ENCODE assay signal across 9 cellular contexts in genomic region chr7:1502845-1503244, GRCh38. TPM values are rescaled to one million over a fixed set of nuclear protein-coding genes. Genes with fewer than 3 reads are reported as not detected.
DNase-seq lines count a peak whose midpoint lies in the region; ATAC-seq and TF ChIP-seq lines count a peak whose summit lies in the region.
"Had no signal": no experiment of that assay in that cellular context is flagged by ENCODE, and none has a peak within 500 bp of the region (broad histone marks: within the 10 kb centered on the region; RNA-seq: fewer than 3 reads in every experiment).

No MANE protein-coding gene starts in this region.

- H3K9me2 ChIP-seq in SK-N-SH (no peaks in the 10 kb centered on the region), hepatocyte (replicated peaks; ENCODE audit: insufficient read depth) (no peaks in the 10 kb centered on the region)

- peaks cover 31% of the 10 kb centered on the region for H4K20me1 ChIP-seq in SK-N-SH (ENCODE audit: insufficient read depth)
- no peaks in the 10 kb centered on the region for H4K20me1 ChIP-seq in hepatocyte (ENCODE audit: insufficient read depth, poor library complexity, severe bottlenecking)
- H4K20me1 ChIP-seq in smooth muscle cell (ENCODE audit: low read depth), result peaks cover 11% of the 10 kb centered on the region

- TF ChIP-seq CTCF in SK-N-SH (IDR thresholded peaks at IDR 0.05) (no peak), activated B cell treated with CpG ODN at 0.5 μM for 24 hours (IDR thresholded peaks at IDR 0.05) (no peak), hepatocyte (IDR thresholded peaks at IDR 0.05; ENCODE audit: poor library complexity) (no peak), smooth muscle cell (IDR thresholded peaks at IDR 0.05; ENCODE audit: borderline replicate concordance, insufficient read depth, poor library complexity, severe bottlenecking) (no peak)

- CTCF ChIA-PET in SK-N-SH (lab: Yijun Ruan, JAX), result interaction anchor here (1.2 to 4.3 kb wide), 4 partner anchors 11 to 71 kb away, joined by 4 to 31 read pairs (median 7); no protein-coding TSS in a partner anchor
- CTCF ChIA-PET in activated B cell treated with CpG ODN at 0.5 μM for 24 hours (lab: Charles Lee), result no interaction called here

- no peak overlapping the region for H2AFZ ChIP-seq in SK-N-SH (ENCODE audit: low read depth)
- no peak overlapping the region for H2AFZ ChIP-seq in hepatocyte
- H2AFZ ChIP-seq in smooth muscle cell (ENCODE audit: low read depth), result no peak overlapping the region

- no peak for TF ChIP-seq EP300 in SK-N-SH (IDR thresholded peaks at IDR 0.05; ENCODE audit: borderline replicate concordance in 1 of 2, low read depth in 1 of 2, low read length in 1 of 2)

- H3K4me1 Mint-ChIP-seq in activated B cell treated with CpG ODN at 0.5 μM for 24 hours, result peaks cover 50% of the 10 kb centered on the region

- H3K4me1 ChIP-seq in SK-N-SH (ENCODE audit: control insufficient read depth in 1 of 2, insufficient read depth in 2 of 2, low read depth in 1 of 2, low read length in 1 of 2) (peaks cover 5 to 29% of the 10 kb centered on the region in 2 experiments; a peak in 2 of 4 replicates), hepatocyte (ENCODE audit: insufficient read depth) (no peaks in the 10 kb centered on the region), smooth muscle cell (ENCODE audit: low read depth) (peaks cover 7% of the 10 kb centered on the region)

- H3K27ac Mint-ChIP-seq in activated B cell treated with CpG ODN at 0.5 μM for 24 hours, result no peak overlapping the region

- WGBS in SK-N-SH (ENCODE audit: low lambda C conversion rate), result 46% methylated on average over 15 of the region's 20 CpGs
- WGBS in hepatocyte (ENCODE audit: low lambda C conversion rate, missing lambda C conversion rate), result 93% methylated on average over 20 of the region's 20 CpGs
- 98% methylated on average over 16 of the region's 20 CpGs for WGBS in smooth muscle cell (ENCODE audit: low lambda C conversion rate)

- H3K4me2 ChIP-seq in SK-N-SH, result peak overlapping the region; percentile 100
- peak overlapping the region; percentile 96 for H3K4me2 ChIP-seq in hepatocyte
- peak overlapping the region; percentile 98 for H3K4me2 ChIP-seq in smooth muscle cell

- peaks cover 8% of the 10 kb centered on the region for H3F3A ChIP-seq in SK-N-SH (replicated peaks; ENCODE audit: insufficient read depth)
- no peaks in the 10 kb centered on the region for H3F3A ChIP-seq in smooth muscle cell (ENCODE audit: low read depth)

- intact Hi-C loops in activated B cell treated with CpG ODN at 0.5 μM for 24 hours (cut with micrococcal nuclease), result loop anchor here (5.0 kb wide), 1 partner anchor 44 kb away; no protein-coding TSS in a partner anchor

- H3K36me3 Mint-ChIP-seq in activated B cell treated with CpG ODN at 0.5 μM for 24 hours (ENCODE audit: low read depth), result peaks cover 39% of the 10 kb centered on the region

- no peak overlapping the region for H3K27ac ChIP-seq in SK-N-SH (ENCODE audit: low read depth in 2 of 2, low read length in 1 of 2)
- H3K27ac ChIP-seq in hepatocyte, result no peak overlapping the region
- no peak overlapping the region for H3K27ac ChIP-seq in smooth muscle cell (ENCODE audit: low read depth)

- H3K27me3 Mint-ChIP-seq in activated B cell treated with CpG ODN at 0.5 μM for 24 hours, result no peaks in the 10 kb centered on the region

- H3K36me3 ChIP-seq in SK-N-SH (replicated peaks in 1 of 2; ENCODE audit: control insufficient read depth in 1 of 2, insufficient read depth in 2 of 2, low read length in 1 of 2) (peaks cover 23 to 40% of the 10 kb centered on the region in 2 experiments), hepatocyte (replicated peaks; ENCODE audit: insufficient read depth, low read depth) (no peaks in the 10 kb centered on the region), smooth muscle cell (ENCODE audit: low read depth) (no peaks in the 10 kb centered on the region)

- in situ Hi-C loops in G401 (cut with HindIII; ENCODE audit: low sequenced_read_pairs), result no loop called here

- no peaks in the 10 kb centered on the region for H3K9me3 Mint-ChIP-seq in activated B cell treated with CpG ODN at 0.5 μM for 24 hours

- POLR2A ChIA-PET in SK-N-SH (lab: Yijun Ruan, JAX) (no interaction called here), activated B cell treated with CpG ODN at 0.5 μM for 24 hours (lab: Charles Lee) (interaction anchor here (1.8 kb wide), 1 partner anchor 10 kb away, joined by 8 read pairs; no protein-coding TSS in a partner anchor)

- H3K4me3 ChIP-seq in SK-N-SH (ENCODE audit: low read depth in 2 of 2, low read length in 1 of 2) (peak overlapping the region; percentile 87 to 96), hepatocyte (peak overlapping the region; percentile 92), smooth muscle cell (peak overlapping the region; percentile 99)

- no peak for DNase-seq in SK-N-SH
- DNase-seq in activated B cell treated with CpG ODN at 0.5 μM for 24 hours, result no peak
- DNase-seq in hepatocyte (ENCODE audit: low spot score), result no peak
- DNase-seq in smooth muscle cell (lab: John Stamatoyannopoulos, UW; ENCODE audit: unreplicated experiment), result no peak
- DNase-seq in G401 (ENCODE audit: low spot score), result no peak
- DNase-seq in HT-29 (ENCODE audit: low spot score), result no peak
- no peak for DNase-seq in HCEC 1CT

- H3K79me2 ChIP-seq in SK-N-SH (ENCODE audit: insufficient read depth) (peaks cover 42% of the 10 kb centered on the region), hepatocyte (peaks cover 35% of the 10 kb centered on the region), smooth muscle cell (ENCODE audit: low read depth) (peaks cover 25% of the 10 kb centered on the region)

- ATAC-seq in SK-N-SH treated with all-trans-retinoic acid at 6 μM for 48 hours (no peak), activated B cell treated with CpG ODN at 0.5 μM for 24 hours (ENCODE audit: low read depth) (no peak)

- H3K27me3 ChIP-seq in SK-N-SH (ENCODE audit: insufficient read depth) (no peaks in the 10 kb centered on the region), hepatocyte (no peaks in the 10 kb centered on the region), smooth muscle cell (ENCODE audit: low read depth) (no peaks in the 10 kb centered on the region)

- H3K4me3 Mint-ChIP-seq in activated B cell treated with CpG ODN at 0.5 μM for 24 hours, result peak overlapping the region; percentile 84

- no peaks in the 10 kb centered on the region for H3K9me3 ChIP-seq in SK-N-SH
- no peaks in the 10 kb centered on the region for H3K9me3 ChIP-seq in hepatocyte (ENCODE audit: low read depth)
- H3K9me3 ChIP-seq in smooth muscle cell (replicated peaks; ENCODE audit: low read depth), result no peaks in the 10 kb centered on the region

- TF ChIP-seq RAD21 in SK-N-SH (IDR thresholded peaks at IDR 0.05; ENCODE audit: low read length), result no peak

- H3K9ac ChIP-seq in SK-N-SH (peak overlapping the region; percentile 95), smooth muscle cell (ENCODE audit: low read depth) (peak overlapping the region; percentile 91)

TF ChIP-seq in SK-N-SH, 30 proteins besides CTCF, POLR2A, EP300 and RAD21 (continues in another document):
- TF ChIP-seq POLR2AphosphoS5 (IDR thresholded peaks at IDR 0.05; ENCODE audit: low read depth, low read length), result no peak
- no peak for TF ChIP-seq TEAD4 (IDR thresholded peaks at IDR 0.05; ENCODE audit: borderline replicate concordance, insufficient read depth)
- TF ChIP-seq TAF1 (IDR thresholded peaks at IDR 0.05; ENCODE audit: borderline replicate concordance, low read depth, low read length), result no peak
- no peak for TF ChIP-seq YY1 (IDR thresholded peaks at IDR 0.05; ENCODE audit: low read depth)
- TF ChIP-seq FOXJ3 (CRISPR knock-in tag; IDR thresholded peaks at IDR 0.05), result no peak

RNA-seq across cellular contexts. Expression of gene INTS1, which starts 1.3 kb away (rescaled TPM):
- polyA plus RNA-seq in SK-N-SH (2012; rRNA removed), result 35.7 and 48.1 TPM in 2 replicates
- 12.0 and 22.3 TPM in 2 replicates for polyA plus RNA-seq in SK-N-SH (2012; cell fraction: cytosol; rRNA removed)
- 148 and 184 TPM in 2 replicates for polyA plus RNA-seq in SK-N-SH (2012; cell fraction: nucleus; rRNA removed)
- 97.6 and 110 TPM in 2 replicates for total RNA-seq in activated B cell treated with CpG ODN at 0.5 μM for 24 hours
- 15.5 and 30.0 TPM in 2 replicates for total RNA-seq in hepatocyte
- polyA plus RNA-seq in hepatocyte, result 53.6 and 57.3 TPM in 2 replicates
- 18.2 and 18.9 TPM in 2 replicates for total RNA-seq in smooth muscle cell
- polyA plus RNA-seq in smooth muscle cell, result 48.0 and 51.2 TPM in 2 replicates
- 96.8 and 104 TPM in 2 replicates for total RNA-seq in G401 (2014; rRNA removed; shearing (Covaris generic))
- total RNA-seq in HT-29 (2014; rRNA removed; shearing (Covaris generic)), result 117 and 141 TPM in 2 replicates

RNA-seq across cellular contexts. Expression of gene MAFK, which starts 27.7 kb away (rescaled TPM):
- polyA plus RNA-seq in SK-N-SH (2012; rRNA removed) (33.0 and 33.2 TPM in 2 replicates), hepatocyte (4.4 and 7.8 TPM in 2 replicates), smooth muscle cell (2.8 and 4.4 TPM in 2 replicates)
- polyA plus RNA-seq in SK-N-SH (2012; cell fraction: cytosol; rRNA removed), result 8.3 and 12.2 TPM in 2 replicates
- polyA plus RNA-seq in SK-N-SH (2012; cell fraction: nucleus; rRNA removed), result 240 and 252 TPM in 2 replicates
- total RNA-seq in activated B cell treated with CpG ODN at 0.5 μM for 24 hours (30.3 and 38.5 TPM in 2 replicates), hepatocyte (14.6 and 24.0 TPM in 2 replicates), smooth muscle cell (8.5 and 8.8 TPM in 2 replicates)
- total RNA-seq in G401 (2014; rRNA removed; shearing (Covaris generic)), result 12.6 and 16.7 TPM in 2 replicates
- total RNA-seq in HT-29 (2014; rRNA removed; shearing (Covaris generic)), result 92.6 and 95.0 TPM in 2 replicates

RNA-seq across cellular contexts. Expression of gene MICALL2, which starts 43.6 kb away (rescaled TPM):
- 38.8 and 41.2 TPM in 2 replicates for polyA plus RNA-seq in SK-N-SH (2012; rRNA removed)
- polyA plus RNA-seq in SK-N-SH (2012; cell fraction: cytosol; rRNA removed), result 6.9 and 10.4 TPM in 2 replicates
- 329 and 401 TPM in 2 replicates for polyA plus RNA-seq in SK-N-SH (2012; cell fraction: nucleus; rRNA removed)
- 0.42 and 0.55 TPM in 2 replicates for total RNA-seq in activated B cell treated with CpG ODN at 0.5 μM for 24 hours
- total RNA-seq in hepatocyte, result 9.8 and 16.4 TPM in 2 replicates
- 28.2 and 34.5 TPM in 2 replicates for polyA plus RNA-seq in hepatocyte
- 4.2 and 9.3 TPM in 2 replicates for total RNA-seq in smooth muscle cell
- polyA plus RNA-seq in smooth muscle cell, result 18.9 and 19.9 TPM in 2 replicates
- 12.3 and 13.0 TPM in 2 replicates for total RNA-seq in G401 (2014; rRNA removed; shearing (Covaris generic))
- 151 and 155 TPM in 2 replicates for total RNA-seq in HT-29 (2014; rRNA removed; shearing (Covaris generic))

RNA-seq across cellular contexts. Expression of gene TMEM184A, which starts 53.2 kb away (rescaled TPM):
- polyA plus RNA-seq in SK-N-SH (2012; rRNA removed) (1.5 and 1.8 TPM in 2 replicates), hepatocyte (18.6 and 24.7 TPM in 2 replicates), smooth muscle cell (1.6 and 4.5 TPM in 2 replicates)
- 0.43 and 0.46 TPM in 2 replicates for polyA plus RNA-seq in SK-N-SH (2012; cell fraction: cytosol; rRNA removed)
- polyA plus RNA-seq in SK-N-SH (2012; cell fraction: nucleus; rRNA removed), result 6.5 and 6.7 TPM in 2 replicates
- total RNA-seq in activated B cell treated with CpG ODN at 0.5 μM for 24 hours (not detected in 2 replicates), hepatocyte (14.5 and 23.4 TPM in 2 replicates), smooth muscle cell (4.8 and 6.6 TPM in 2 replicates)
- 0.49 and 1.8 TPM in 2 replicates for total RNA-seq in G401 (2014; rRNA removed; shearing (Covaris generic))
- total RNA-seq in HT-29 (2014; rRNA removed; shearing (Covaris generic)), result 47.2 and 50.9 TPM in 2 replicates
- total RNA-seq: pulmonary artery endothelial cell had no signal
